14 cellular contexts compared by ENCODE assay signal in genomic region chr6:152368761-152369624, GRCh38.
DNase-seq lines count a peak whose midpoint lies in the region; ATAC-seq, FAIRE-seq and TF ChIP-seq lines count a peak whose summit lies in the region.
"Had no signal": no experiment of that assay in that cellular context is flagged by ENCODE, and none has a peak within 500 bp of the region (broad histone marks: within the 10 kb centered on the region; RNA-seq: fewer than 3 reads in every experiment).

No MANE protein-coding gene starts in this region.

- in situ Hi-C loops in GM13976 (cut with MboI; ENCODE audit: low sequenced_read_pairs, unreplicated experiment), result no loop called here

- FAIRE-seq in islet of Langerhans (lab: Jason Lieb, UNC), result peak; percentile 76

- no peak overlapping the region for H3K4me3 ChIP-seq in cardiac fibroblast (replicated peaks in 1 of 2; ENCODE audit: low read depth in 2 of 2, low read length in 2 of 2)

- DNase-seq in LHCN-M2 (ENCODE audit: low read depth) (peak; percentile 38), cardiac fibroblast (ENCODE audit: low read depth in 2 of 2) (peak; percentile 50 to 59), sciatic nerve (ENCODE audit: low spot score) (no peak), HT-29 (ENCODE audit: low spot score) (no peak), GM13976 (ENCODE audit: low spot score) (no peak), ecto neural progenitor cell (ENCODE audit: low spot score) (no peak)
- DNase-seq: activated T-cell treated with anti-CD3 and anti-CD28 coated beads, Interleukin-2, amount 50 U/mL, for 4 hours; COR-L47; effector CD4-positive, alpha-beta T cell; NCI-H446 treated with DMSO at 0.1 percent for 48 hours; stimulated activated CD4-positive, alpha-beta T cell treated with anti-CD3 and anti-CD28 coated beads, Interleukin-4, amount 100 ng/mL, for 1 hour; T-helper 2 cell had no signal

- intact Hi-C loops in sciatic nerve (cut with DNase I), result no loop called here

- TF ChIP-seq CTCF in cardiac fibroblast (IDR thresholded peaks at IDR 0.05; ENCODE audit: low read depth, low read length), result no peak
- no peak for TF ChIP-seq CTCF in GM13976 (IDR thresholded peaks at IDR 0.05; ENCODE audit: borderline replicate concordance, control extremely low read depth, extremely low read depth, insufficient read depth, missing control alignments)

- ATAC-seq in sciatic nerve, result peak; percentile 88
- no peak for ATAC-seq in GM18907 (IDR thresholded peaks at IDR 0.05; ENCODE audit: unreplicated experiment)
- ATAC-seq: activated T-cell treated with anti-CD3 and anti-CD28 coated beads, Interleukin-2, amount 50 U/mL, for 4 hours had no signal

Comparison
In these comparisons a context has a peak if more than half of its experiments do, and no peak if none do; other contexts are left out.
1. DNase-seq: peak in LHCN-M2 (single experiment) and cardiac fibroblast (2 of 2); none in sciatic nerve (single experiment), HT-29 (single experiment), GM13976 (single experiment) and ecto neural progenitor cell (single experiment).